16 cellular contexts compared by ENCODE assay signal in genomic region chr13:111044087-111044830, GRCh38.
DNase-seq lines count a peak whose midpoint lies in the region; ATAC-seq, FAIRE-seq and TF ChIP-seq lines count a peak whose summit lies in the region.
"Had no signal": no experiment of that assay in that cellular context is flagged by ENCODE, and none has a peak within 500 bp of the region (broad histone marks: within the 10 kb centered on the region; RNA-seq: fewer than 3 reads in every experiment).

No MANE protein-coding gene starts in this region.

- DNase-seq in GM12891 (ENCODE audit: insufficient read length, low spot score) (no peak), IMR-90 (no peak), H1 (ENCODE audit: low read depth in 1 of 2, low spot score in 2 of 2) (no peak), mesenchymal stem cell (no peak), germinal center (ENCODE audit: low spot score) (no peak)
- DNase-seq: CD8-positive, alpha-beta T cell; NCI-H1105; NCI-H2081 treated with DMSO at 0.1 percent for 48 hours; NCI-H446 treated with DMSO at 0.1 percent for 48 hours; Peyer's patch; SW 1271 had no signal

- no peaks in the 10 kb centered on the region for H3K79me2 ChIP-seq in H1 (ENCODE audit: control insufficient read depth in 1 of 2, insufficient read depth in 2 of 2, low read length in 2 of 2)

- H3K36me3 ChIP-seq in IMR-90 (ENCODE audit: control insufficient read depth, insufficient read depth, low read length) (no peaks in the 10 kb centered on the region), H1 (ENCODE audit: control insufficient read depth in 2 of 4, insufficient read depth in 4 of 4, low read length in 3 of 4) (peaks cover 0 to 4% (median 0%) of the 10 kb centered on the region in 4 experiments; a peak in 1 of 8 replicates), mesenchymal stem cell (ENCODE audit: control insufficient read depth in 1 of 2, insufficient read depth in 2 of 2, low read depth in 1 of 2, low read length in 2 of 2) (no peaks in the 10 kb centered on the region)
- H3K36me3 ChIP-seq: BE2C, Peyer's patch had no signal

- no peak for TF ChIP-seq RAD21 in IMR-90 (IDR thresholded peaks at IDR 0.05; ENCODE audit: low read length)
- no peak for TF ChIP-seq RAD21 in H1 (IDR thresholded peaks at IDR 0.05 in 1 of 2, conservative IDR thresholded peaks at IDR 0.05 in 1 of 2; ENCODE audit: low read depth in 2 of 2, low read length in 2 of 2)

- no peak overlapping the region for H4K8ac ChIP-seq in IMR-90 (ENCODE audit: low read depth in 2 of 2, low read length in 2 of 2)
- H4K8ac ChIP-seq in H1 (ENCODE audit: extremely low read depth, insufficient read depth, low read length): no peak overlapping the region
- no peak overlapping the region for H4K8ac ChIP-seq in mesenchymal stem cell (ENCODE audit: low read length)

- FAIRE-seq in GM12891 (lab: Jason Lieb, UNC) (peak; percentile 94), H1 (lab: Jason Lieb, UNC) (peak; percentile 39)

- H3K9ac ChIP-seq in IMR-90 (ENCODE audit: low read depth, low read length): no peak overlapping the region
- H3K9ac ChIP-seq in H1 (replicated peaks in 1 of 4; ENCODE audit: extremely low read depth in 1 of 4, low read depth in 3 of 4, low read length in 3 of 4): peak overlapping the region in 1 of 4 experiments; percentile 11; a peak in 1 of 7 replicates
- H3K9ac ChIP-seq in mesenchymal stem cell (ENCODE audit: low read length): peak overlapping the region; percentile 19

- H3K9me1 ChIP-seq in IMR-90 (ENCODE audit: insufficient read depth, low read length): peaks cover 8% of the 10 kb centered on the region

- no peak overlapping the region for H3K27ac ChIP-seq in IMR-90 (ENCODE audit: insufficient read depth, low read length)
- H3K27ac ChIP-seq in H1 (ENCODE audit: low read depth, low read length): no peak overlapping the region
- H3K27ac ChIP-seq in mesenchymal stem cell (ENCODE audit: low read length, poor library complexity, severe bottlenecking): no peak overlapping the region
- H3K27ac ChIP-seq: HL-60, Peyer's patch had no signal

- dilution Hi-C loops in IMR-90 (cut with HindIII; ENCODE audit: low sequenced_read_pairs, unreplicated experiment): no loop called here

- H4K91ac ChIP-seq in IMR-90 (ENCODE audit: insufficient read depth, low read depth, low read length) (no peak overlapping the region), H1 (replicated peaks; ENCODE audit: insufficient read length, low read length) (peak overlapping the region; percentile 84), mesenchymal stem cell (ENCODE audit: low read length) (peak overlapping the region; percentile 31)

- H3K56ac ChIP-seq in IMR-90 (ENCODE audit: extremely low read depth, insufficient read depth, low read length) (no peak overlapping the region), H1 (replicated peaks; ENCODE audit: insufficient read length, low read depth, low read length) (peak overlapping the region; percentile 48)

- H2BK20ac ChIP-seq in IMR-90 (ENCODE audit: low read depth, low read length): 0 out of 2 replicates have a peak overlapping the region, but pooled peaks have one; percentile 45
- 0 out of 2 replicates have a peak overlapping the region, but pooled peaks have one; percentile 9 for H2BK20ac ChIP-seq in H1 (ENCODE audit: low read length)

- 95% methylated on average over 19 of the region's 19 CpGs; no CpG with 5 or more reads in 1 of the 2 experiments for WGBS in IMR-90 (ENCODE audit: extremely low coverage in 2 of 2, insufficient read length in 1 of 2), 2 experiments
- 91% methylated on average over 19 of the region's 19 CpGs; no CpG with 5 or more reads in 1 of the 2 experiments for WGBS in H1 (ENCODE audit: extremely low coverage in 1 of 2, insufficient coverage in 1 of 2, insufficient read length in 1 of 2, insufficient replicate concordance in 2 of 2, low coverage in 1 of 2, low lambda C conversion rate in 2 of 2, missing lambda C conversion rate in 1 of 2), 2 experiments
- WGBS in mesenchymal stem cell: 96% methylated on average over 19 of the region's 19 CpGs

- H2AK5ac ChIP-seq in IMR-90 (ENCODE audit: low read depth, low read length): peak overlapping the region; percentile 57; the same call in 1 of the 2 replicates
- peak overlapping the region; percentile 28; the same call in 1 of the 2 replicates for H2AK5ac ChIP-seq in H1 (ENCODE audit: low read depth, low read length)
- no peak overlapping the region for H2AK5ac ChIP-seq in mesenchymal stem cell (ENCODE audit: low read length, severe bottlenecking)

- H2BK15ac ChIP-seq in IMR-90 (ENCODE audit: low read depth, low read length): no peak overlapping the region
- H2BK15ac ChIP-seq in H1 (ENCODE audit: low read length): no peak overlapping the region
- no peak overlapping the region for H2BK15ac ChIP-seq in mesenchymal stem cell (ENCODE audit: low read depth, poor library complexity, severe bottlenecking)

- H3K23ac ChIP-seq in IMR-90 (ENCODE audit: low read depth, low read length) (no peak overlapping the region), H1 (ENCODE audit: insufficient read length) (no peak overlapping the region), mesenchymal stem cell (ENCODE audit: low read length in 2 of 2) (no peak overlapping the region)

- peak overlapping the region; percentile 47 for H2AK9ac ChIP-seq in IMR-90 (replicated peaks; ENCODE audit: low read depth, low read length, poor library complexity)

- H3K9me3 ChIP-seq in IMR-90 (ENCODE audit: control insufficient read depth, insufficient read depth, low read length): no peaks in the 10 kb centered on the region
- peaks cover 28 to 32% of the 10 kb centered on the region in 2 experiments for H3K9me3 ChIP-seq in H1 (ENCODE audit: insufficient read depth in 2 of 2, low read depth in 1 of 2, low read length in 1 of 2)
- H3K9me3 ChIP-seq in mesenchymal stem cell (ENCODE audit: control insufficient read depth, low read length): no peaks in the 10 kb centered on the region
- H3K9me3 ChIP-seq: BE2C, Peyer's patch had no signal

- ATAC-seq in IMR-90 (ENCODE audit: low read depth): no peak
- no peak for ATAC-seq in HG03139 (IDR thresholded peaks at IDR 0.05; ENCODE audit: unreplicated experiment)
- no peak for ATAC-seq in GM21619 (IDR thresholded peaks at IDR 0.05; ENCODE audit: unreplicated experiment)
- ATAC-seq in GM21381 (IDR thresholded peaks at IDR 0.05; ENCODE audit: unreplicated experiment): no peak
- ATAC-seq: CD8-positive, alpha-beta T cell had no signal

- H3K27me3 ChIP-seq in IMR-90 (ENCODE audit: control insufficient read depth, insufficient read depth, low read length): peaks cover 6% of the 10 kb centered on the region
- no peaks in the 10 kb centered on the region for H3K27me3 ChIP-seq in H1 (replicated peaks in 1 of 4; ENCODE audit: control insufficient read depth in 3 of 4, extremely low read depth in 1 of 4, insufficient read depth in 3 of 4, low read length in 3 of 4)
- H3K27me3 ChIP-seq in mesenchymal stem cell (ENCODE audit: control insufficient read depth in 1 of 2, insufficient read depth in 1 of 2, low read length in 2 of 2): peaks cover 0 to 9% of the 10 kb centered on the region in 2 experiments
- H3K27me3 ChIP-seq: Peyer's patch had no signal

- CTCF ChIA-PET in IMR-90 (lab: Yijun Ruan, JAX): no interaction called here
- CTCF ChIA-PET in H1 (lab: Charles Lee; ENCODE audit: partially characterized antibody): interaction anchor here (1.2 to 5.1 kb wide), 2 partner anchors 23 to 100 kb away, joined by 4 to 19 read pairs; no protein-coding TSS in a partner anchor

- intact Hi-C loops in IMR-90 (cut with micrococcal nuclease): no loop called here

- no peak for TF ChIP-seq CTCF in IMR-90 (conservative IDR thresholded peaks at IDR 0.05; ENCODE audit: low read depth, low read length)
- no peak for TF ChIP-seq CTCF in H1 (IDR thresholded peaks at IDR 0.05; ENCODE audit: control extremely low read depth in 1 of 3, insufficient read depth in 1 of 3, low read depth in 1 of 3, low read length in 3 of 3)

- H3K4me1 ChIP-seq in IMR-90 (ENCODE audit: control insufficient read depth, insufficient read depth, low read length) (peaks cover 10% of the 10 kb centered on the region), H1 (replicated peaks in 1 of 4; ENCODE audit: control insufficient read depth in 3 of 4, insufficient read depth in 4 of 4, low read length in 3 of 4) (no peaks in the 10 kb centered on the region), mesenchymal stem cell (ENCODE audit: control insufficient read depth, insufficient read depth, low read depth, low read length) (peaks cover 10% of the 10 kb centered on the region)
- H3K4me1 ChIP-seq: BE2C, Peyer's patch had no signal

- no peaks in the 10 kb centered on the region for H4K20me1 ChIP-seq in IMR-90 (ENCODE audit: insufficient read depth, low read length)
- H4K20me1 ChIP-seq in H1 (replicated peaks in 1 of 2; ENCODE audit: control insufficient read depth in 1 of 2, insufficient read depth in 2 of 2, low read length in 2 of 2): peaks cover 0 to 4% of the 10 kb centered on the region in 2 experiments

- H4K5ac ChIP-seq in IMR-90 (ENCODE audit: low read depth, low read length): no peak overlapping the region
- H4K5ac ChIP-seq in H1 (ENCODE audit: insufficient read length, low read depth, low read length): no peak overlapping the region

- POLR2A ChIA-PET in IMR-90 (lab: Charles Lee; ENCODE audit: unreplicated experiment) (no interaction called here), H1 (lab: Charles Lee; ENCODE audit: partially characterized antibody) (no interaction called here)

- no peak for TF ChIP-seq EP300 in H1 (IDR thresholded peaks at IDR 0.05; ENCODE audit: borderline replicate concordance in 1 of 2, low read depth in 2 of 2, low read length in 2 of 2)

- H3K4me2 ChIP-seq in IMR-90 (ENCODE audit: low read depth, low read length) (no peak overlapping the region), H1 (ENCODE audit: insufficient read depth in 1 of 2, low read depth in 2 of 2, low read length in 2 of 2) (no peak overlapping the region), mesenchymal stem cell (ENCODE audit: low read length, poor library complexity, severe bottlenecking) (no peak overlapping the region)

- peak overlapping the region; percentile 17 for H2AFZ ChIP-seq in IMR-90 (replicated peaks; ENCODE audit: low read length, poor library complexity)
- H2AFZ ChIP-seq in H1 (ENCODE audit: low read length): no peak overlapping the region
- H2AFZ ChIP-seq in mesenchymal stem cell (ENCODE audit: low read depth, low read length): no peak overlapping the region

- H3K18ac ChIP-seq in IMR-90 (ENCODE audit: low read depth, low read length) (no peak overlapping the region), H1 (ENCODE audit: extremely low read depth, low read length) (no peak overlapping the region), mesenchymal stem cell (ENCODE audit: low read depth in 1 of 2, low read length in 2 of 2) (no peak overlapping the region)

- no TSS peak for BruUV-seq in IMR-90 (replicated peaks; lab: Mats Ljungman, UMichigan)

- 0 out of 2 replicates have a peak, but pooled peaks cover 3% of the 10 kb centered on the region for H3K23me2 ChIP-seq in H1 (ENCODE audit: low read depth, low read length)

- TF ChIP-seq POLR2A in GM12891 (IDR thresholded peaks at IDR 0.05; ENCODE audit: low read depth, low read length) (no peak), IMR-90 (IDR thresholded peaks at IDR 0.05; ENCODE audit: low read depth, low read length) (no peak), H1 (IDR thresholded peaks at IDR 0.05; ENCODE audit: control extremely low read depth in 1 of 2, low read depth in 2 of 2, low read length in 2 of 2) (no peak)

- H3K4me3 ChIP-seq in IMR-90 (ENCODE audit: insufficient read depth, low read depth, low read length) (no peak overlapping the region), H1 (ENCODE audit: extremely low read depth in 1 of 4, insufficient read depth in 2 of 4, low read depth in 3 of 4, low read length in 4 of 4) (no peak overlapping the region), mesenchymal stem cell (ENCODE audit: insufficient read depth in 1 of 2, low read depth in 1 of 2, low read length in 2 of 2) (no peak overlapping the region)
- H3K4me3 ChIP-seq: Peyer's patch had no signal

- peak overlapping the region; percentile 19; the same call in 1 of the 2 replicates for H3K14ac ChIP-seq in IMR-90 (replicated peaks; ENCODE audit: low read depth, low read length)
- no peak overlapping the region for H3K14ac ChIP-seq in H1 (ENCODE audit: insufficient read length)
- H3K14ac ChIP-seq in mesenchymal stem cell (ENCODE audit: low read length in 2 of 2): peak overlapping the region in 1 of 2 experiments; percentile 68

- H2BK5ac ChIP-seq in IMR-90 (ENCODE audit: low read depth, low read length, poor library complexity, severe bottlenecking): peak overlapping the region; percentile 44
- H2BK5ac ChIP-seq in H1 (ENCODE audit: low read depth, low read length): no peak overlapping the region
- no peak overlapping the region for H2BK5ac ChIP-seq in mesenchymal stem cell (ENCODE audit: low read depth, low read length, poor library complexity, severe bottlenecking)

- H2BK120ac ChIP-seq in IMR-90 (ENCODE audit: low read depth, low read length) (no peak overlapping the region), H1 (replicated peaks; ENCODE audit: low read depth, low read length) (no peak overlapping the region), mesenchymal stem cell (ENCODE audit: low read depth, low read length) (no peak overlapping the region)

- H3K4ac ChIP-seq in IMR-90 (ENCODE audit: low read depth, low read length) (no peak overlapping the region), H1 (replicated peaks; ENCODE audit: insufficient read length, low read depth, low read length) (peak overlapping the region; percentile 44), mesenchymal stem cell (ENCODE audit: low read depth in 1 of 2, low read length in 2 of 2) (no peak overlapping the region)

- H2BK12ac ChIP-seq in H1 (ENCODE audit: low read depth, low read length) (0 out of 2 replicates have a peak overlapping the region, but pooled peaks have one; percentile 32), mesenchymal stem cell (ENCODE audit: low read length in 2 of 2) (no peak overlapping the region)

- in situ Hi-C loops in IMR-90 (cut with MboI; ENCODE audit: low sequenced_read_pairs): loop anchor here (10.0 kb wide), 1 partner anchor 119 kb away; no protein-coding TSS in a partner anchor

- H3K79me1 ChIP-seq in IMR-90 (ENCODE audit: low read depth in 1 of 2, low read length in 2 of 2): no peaks in the 10 kb centered on the region
- H3K79me1 ChIP-seq in H1 (ENCODE audit: low read depth, low read length): no peaks in the 10 kb centered on the region
- H3K79me1 ChIP-seq in mesenchymal stem cell (replicated peaks; ENCODE audit: low read length, poor library complexity, severe bottlenecking): no peaks in the 10 kb centered on the region
